1 cellular context compared by ENCODE assay signal in genomic region chrX:124343016-124343415, GRCh38.
TF ChIP-seq lines count a peak whose summit lies in the region.

No MANE protein-coding gene starts in this region.

TF ChIP-seq in A549, 52 proteins besides CTCF, POLR2A, EP300 and RAD21 (continued from another document):
- no peak for TF ChIP-seq MAFK (IDR thresholded peaks at IDR 0.05; ENCODE audit: partially characterized antibody)
- no peak for TF ChIP-seq FOSB (CRISPR knock-in tag; IDR thresholded peaks at IDR 0.05)
- TF ChIP-seq FOSL2 (IDR thresholded peaks at IDR 0.05): no peak
- no peak for TF ChIP-seq FOSL2 (CRISPR knock-in tag; IDR thresholded peaks at IDR 0.05)
TF ChIP-seq in A549: peak in this region for 0.
